1 cellular context compared by ENCODE assay signal in genomic region chr10:109968954-109969644, GRCh38.
TF ChIP-seq lines count a peak whose summit lies in the region.

No MANE protein-coding gene starts in this region.

TF ChIP-seq in HepG2, 621 proteins besides CTCF, POLR2A, EP300 and RAD21:
- no peak for TF ChIP-seq NFIC (IDR thresholded peaks at IDR 0.05; ENCODE audit: low read length)
- no peak for TF ChIP-seq NRL (CRISPR knock-in tag; IDR thresholded peaks at IDR 0.05; ENCODE audit: borderline replicate concordance)
- TF ChIP-seq ZFP1 (CRISPR knock-in tag; IDR thresholded peaks at IDR 0.05), result peak; percentile 78; the same call in 1 of the 2 replicates
